In genomic region chr1:79694241-79694640, GRCh38 we compare ENCODE assay signal across 20 cellular contexts.
A peak's percentile ranks its signal among the peaks of the same experiment; 100 is the strongest.
DNase-seq lines count a peak whose midpoint lies in the region; ATAC-seq, FAIRE-seq and TF ChIP-seq lines count a peak whose summit lies in the region.
"Had no signal": no experiment of that assay in that cellular context is flagged by ENCODE, and none has a peak within 500 bp of the region (broad histone marks: within the 10 kb centered on the region; RNA-seq: fewer than 3 reads in every experiment).

No MANE protein-coding gene starts in this region.

- H3K4me1 ChIP-seq in kidney (ENCODE audit: control insufficient read depth in 1 of 2, insufficient read depth in 1 of 2, low read depth in 1 of 2, low read length in 2 of 2), result peaks cover 9 to 20% of the 10 kb centered on the region in 2 donors
- H3K4me1 ChIP-seq in right atrium auricular region, result no peaks in the 10 kb centered on the region
- H3K4me1 ChIP-seq: vagina had no signal

- H3K9ac ChIP-seq in kidney (ENCODE audit: low read length in 2 of 2), result no peak overlapping the region

- H3K27me3 Mint-ChIP-seq in nephron (ENCODE audit: low read depth), result no peaks in the 10 kb centered on the region
- H3K27me3 Mint-ChIP-seq: activated naive CD4-positive, alpha-beta T cell treated with anti-CD3 and anti-CD28 coated beads, Interleukin-2, amount 50 U/mL, for 24 hours; B cell; naive B cell had no signal

- H3K9me3 ChIP-seq in kidney (ENCODE audit: control insufficient read depth in 1 of 2, low read length in 2 of 2), result no peaks in the 10 kb centered on the region
- no peaks in the 10 kb centered on the region for H3K9me3 ChIP-seq in right atrium auricular region
- H3K9me3 ChIP-seq: vagina had no signal

- no peak overlapping the region for H3K27ac ChIP-seq in kidney (ENCODE audit: low read depth in 2 of 2, low read length in 2 of 2)
- H3K27ac ChIP-seq in right atrium auricular region, result no peak overlapping the region
- H3K27ac ChIP-seq: brain microvascular endothelial cell, vagina had no signal

- no peaks in the 10 kb centered on the region for H3K27me3 ChIP-seq in right atrium auricular region
- H3K27me3 ChIP-seq: brain microvascular endothelial cell, vagina had no signal

- H3K4me3 Mint-ChIP-seq in nephron, result no peak overlapping the region
- H3K4me3 Mint-ChIP-seq: activated naive CD4-positive, alpha-beta T cell treated with anti-CD3 and anti-CD28 coated beads, Interleukin-2, amount 50 U/mL, for 24 hours; B cell; naive B cell; T-helper 2 cell treated with Interferon-gamma antibody and Interleukin-4, amounts not matched to agents 5 μg/mL and 100 μg/mL, for 36 hours had no signal

- TF ChIP-seq CTCF in nephron (IDR thresholded peaks at IDR 0.05; ENCODE audit: unreplicated experiment in 3 of 3) (no peak), kidney (IDR thresholded peaks at IDR 0.05; ENCODE audit: borderline replicate concordance, extremely low read depth, insufficient read depth) (no peak), right atrium auricular region (IDR thresholded peaks at IDR 0.05) (no peak)

- intact Hi-C loops in kidney (cut with DNase I), result no loop called here

- no peak for DNase-seq in mucosa of gallbladder (ENCODE audit: low spot score)
- DNase-seq in kidney, result no peak
- DNase-seq in right atrium auricular region (ENCODE audit: low spot score), result no peak
- DNase-seq in cortex of kidney (lab: John Stamatoyannopoulos, UW), result no peak
- DNase-seq: activated CD4-positive, alpha-beta T cell treated with anti-CD3 and anti-CD28 coated beads for 48 hours; brain microvascular endothelial cell; DMS153; HCEC 1CT; naive B cell; NCI-H226; SHP77 treated with DMSO at 0.1 percent for 48 hours; stimulated activated CD4-positive, alpha-beta T cell treated with anti-CD3 and anti-CD28 coated beads, Interleukin-15, amount 100 ng/mL, for 24 hours had no signal

- peak; percentile 48 for ATAC-seq in GM19023 (IDR thresholded peaks at IDR 0.05; ENCODE audit: unreplicated experiment)
- peak; percentile 56 for ATAC-seq in GM21786 (IDR thresholded peaks at IDR 0.05; ENCODE audit: unreplicated experiment)
- peak; percentile 58 for ATAC-seq in HG03159 (IDR thresholded peaks at IDR 0.05; ENCODE audit: unreplicated experiment)

- FAIRE-seq in kidney (lab: Jason Lieb, UNC), result no peak

- peaks cover 19% of the 10 kb centered on the region for H3K4me1 Mint-ChIP-seq in nephron
- H3K4me1 Mint-ChIP-seq: activated naive CD4-positive, alpha-beta T cell treated with anti-CD3 and anti-CD28 coated beads, Interleukin-2, amount 50 U/mL, for 24 hours; naive B cell had no signal

- peaks cover 5% of the 10 kb centered on the region for H3K36me3 Mint-ChIP-seq in nephron (ENCODE audit: low read depth)
- H3K36me3 Mint-ChIP-seq: activated naive CD4-positive, alpha-beta T cell treated with anti-CD3 and anti-CD28 coated beads, Interleukin-2, amount 50 U/mL, for 24 hours had no signal

- H3K4me3 ChIP-seq in kidney (ENCODE audit: low read length in 2 of 2) (no peak overlapping the region), right atrium auricular region (no peak overlapping the region)
- H3K4me3 ChIP-seq: vagina had no signal

- H3K27ac Mint-ChIP-seq in nephron, result peak overlapping the region; percentile 73 to 95 (median 91)
- H3K27ac Mint-ChIP-seq: activated naive CD4-positive, alpha-beta T cell treated with anti-CD3 and anti-CD28 coated beads, Interleukin-2, amount 50 U/mL, for 24 hours; B cell; naive B cell; T-helper 2 cell treated with Interferon-gamma antibody and Interleukin-4, amounts not matched to agents 5 μg/mL and 100 μg/mL, for 36 hours had no signal

- no peaks in the 10 kb centered on the region for H3K36me3 ChIP-seq in kidney (ENCODE audit: control insufficient read depth in 1 of 2, insufficient read depth in 2 of 2, low read length in 2 of 2)
- no peaks in the 10 kb centered on the region for H3K36me3 ChIP-seq in right atrium auricular region
- H3K36me3 ChIP-seq: brain microvascular endothelial cell, vagina had no signal

- peaks cover 9% of the 10 kb centered on the region for H3K9me3 Mint-ChIP-seq in nephron
